17 cellular contexts compared by ENCODE assay signal in genomic region chr5:137836997-137837396, GRCh38. TPM values are rescaled to one million over a fixed set of nuclear protein-coding genes. Genes with fewer than 3 reads are reported as not detected.
A peak's percentile ranks its signal among the peaks of the same experiment; 100 is the strongest.
DNase-seq lines count a peak whose midpoint lies in the region; ATAC-seq and TF ChIP-seq lines count a peak whose summit lies in the region.
"Had no signal": no experiment of that assay in that cellular context is flagged by ENCODE, and none has a peak within 500 bp of the region (broad histone marks: within the 10 kb centered on the region; RNA-seq: fewer than 3 reads in every experiment).

No MANE protein-coding gene starts in this region.

- in situ Hi-C loops in GM23248 (cut with MboI) (no loop called here), gastrocnemius medialis (cut with MboI; ENCODE audit: low sequenced_read_pairs in 4 of 4) (loop anchor here in 2 of 4 donors (5.0 to 10.0 kb wide), 2 partner anchors 40 to 48 kb away; partner anchors contain the start of gene PKD2L2 (in 1 of the 2))

- TF ChIP-seq CTCF in gastrocnemius medialis (IDR thresholded peaks at IDR 0.05 in 4 of 5, conservative IDR thresholded peaks at IDR 0.05 in 1 of 5), result no peak
- TF ChIP-seq CTCF in GM10266 (IDR thresholded peaks at IDR 0.05; ENCODE audit: control insufficient read depth, insufficient read depth, low read depth, missing control alignments), result no peak

- no peaks in the 10 kb centered on the region for H4K20me1 ChIP-seq in GM23248 (ENCODE audit: insufficient read depth)

- peak in 1 of 2 donors; percentile 68 for TF ChIP-seq POLR2A in gastrocnemius medialis (IDR thresholded peaks at IDR 0.05)

- H3K27me3 ChIP-seq in GM23248 (replicated peaks; ENCODE audit: insufficient read depth), result peaks cover 18% of the 10 kb centered on the region; the same call in 1 of the 2 replicates
- no peaks in the 10 kb centered on the region for H3K27me3 ChIP-seq in gastrocnemius medialis
- H3K27me3 ChIP-seq: colonic mucosa, foreskin keratinocyte had no signal

- H3K79me2 ChIP-seq in GM23248 (ENCODE audit: insufficient read depth), result no peaks in the 10 kb centered on the region

- ATAC-seq in left ventricle myocardium superior (peak; percentile 88), gastrocnemius medialis (peak; percentile 79 to 82), GM18868 (IDR thresholded peaks at IDR 0.05; ENCODE audit: unreplicated experiment) (no peak), HG02623 (IDR thresholded peaks at IDR 0.05; ENCODE audit: unreplicated experiment) (no peak)
- ATAC-seq: foreskin keratinocyte, left colon had no signal

- no peaks in the 10 kb centered on the region for H3K9me2 ChIP-seq in GM23248 (ENCODE audit: insufficient read depth)

- peak; percentile 23 for DNase-seq in GM23248
- DNase-seq in caudate nucleus (lab: John Stamatoyannopoulos, UW), result peak in 4 of 61 donors; percentile 14 to 97 (median 25)
- no peak for DNase-seq in left ventricle myocardium superior
- peak; percentile 39 to 61 for DNase-seq in gastrocnemius medialis
- DNase-seq in GM10266 (ENCODE audit: extremely low spot score), result no peak
- DNase-seq in Kasumi-1 (lab: John Stamatoyannopoulos, UW), result no peak
- DNase-seq: activated B cell treated with CpG ODN at 0.5 μM for 24 hours; activated T-cell treated with anti-CD3 and anti-CD28 coated beads, Interleukin-2, amount 50 U/mL, for 48 hours; colonic mucosa; left colon; NCI-H1694; stimulated activated CD4-positive, alpha-beta T cell treated with anti-CD3 and anti-CD28 coated beads, Interleukin-4, amount 100 ng/mL, for 1 hour; stimulated activated naive CD4-positive, alpha-beta T cell had no signal

- H3K9me3 ChIP-seq in GM23248 (ENCODE audit: low read depth), result no peaks in the 10 kb centered on the region
- H3K9me3 ChIP-seq in gastrocnemius medialis, result no peaks in the 10 kb centered on the region
- H3K9me3 ChIP-seq: colonic mucosa had no signal

- no peak overlapping the region for H3K27ac ChIP-seq in GM23248
- peak overlapping the region; percentile 74 for H3K27ac ChIP-seq in caudate nucleus (ENCODE audit: low read depth, low read length)
- peak overlapping the region; percentile 92 to 94 (median 93) for H3K27ac ChIP-seq in gastrocnemius medialis
- H3K27ac ChIP-seq: colonic mucosa, foreskin keratinocyte had no signal

- no peak overlapping the region for H3K4me3 ChIP-seq in GM23248
- peak overlapping the region in 3 of 4 donors; percentile 3 to 17 (median 4) for H3K4me3 ChIP-seq in gastrocnemius medialis
- H3K4me3 ChIP-seq: colonic mucosa had no signal

- H3K36me3 ChIP-seq in GM23248 (ENCODE audit: low read depth), result no peaks in the 10 kb centered on the region
- no peaks in the 10 kb centered on the region for H3K36me3 ChIP-seq in gastrocnemius medialis
- H3K36me3 ChIP-seq: colonic mucosa had no signal

- intact Hi-C loops in left ventricle myocardium superior (cut with micrococcal nuclease), result loop anchor here (10.0 kb wide), 1 partner anchor 48 kb away; the partner anchor contains the start of gene PKD2L2
- intact Hi-C loops in gastrocnemius medialis (cut with DNase I; ENCODE audit: low total_unique reads), result loop anchor here (1.0 to 10.0 kb wide), 3 partner anchors 33 to 362 kb away; no protein-coding TSS in a partner anchor

- no peak overlapping the region for H2AFZ ChIP-seq in GM23248

- 0 out of 2 replicates have a peak, but pooled peaks cover 15% of the 10 kb centered on the region for H3F3A ChIP-seq in GM23248 (ENCODE audit: insufficient read depth)

- no peak overlapping the region for H3K4me2 ChIP-seq in GM23248 (ENCODE audit: unreplicated experiment)

- H3K9ac ChIP-seq in GM23248, result no peak overlapping the region

- H3K4me1 ChIP-seq in GM23248 (ENCODE audit: insufficient read depth) (peaks cover 26% of the 10 kb centered on the region), gastrocnemius medialis (peaks cover 66 to 72% of the 10 kb centered on the region in 2 donors)
- H3K4me1 ChIP-seq: colonic mucosa had no signal

RNA-seq across cellular contexts. Expression of gene MYOT, which starts 30.7 kb away (rescaled TPM):
- not detected in 2 replicates for total RNA-seq in GM23248 (2014; rRNA removed; shearing (Covaris generic))
- polyA plus RNA-seq in GM23248 (2016; fragmentation: Nextera tagmentation; extraction: Ambion mirVana), result 0.39 TPM in 1 of 2 replicates, not detected in the other
- total RNA-seq in left ventricle myocardium superior (8.7 TPM), gastrocnemius medialis (100 to 1,000 TPM in 3 of 4 donors, 10 to 100 TPM in 1; 99.0 to 801 (median 294) TPM)
- total RNA-seq: activated B cell treated with CpG ODN at 0.5 μM for 24 hours had no signal
- polyA plus RNA-seq: BJ had no signal

RNA-seq across cellular contexts. Expression of gene PKD2L2, which starts 52.3 kb away (rescaled TPM):
- total RNA-seq in GM23248 (2014; rRNA removed; shearing (Covaris generic)), result not detected in 2 replicates
- not detected in 2 replicates for polyA plus RNA-seq in GM23248 (2016; fragmentation: Nextera tagmentation; extraction: Ambion mirVana)
- total RNA-seq in left ventricle myocardium superior (0.55 TPM), gastrocnemius medialis (1 to 10 TPM in 1 of 4 donors, under 1 TPM in 2, not detected in 1; 0.70 to 4.8 (median 0.94) TPM)
- total RNA-seq: activated B cell treated with CpG ODN at 0.5 μM for 24 hours, colonic mucosa, foreskin keratinocyte, left colon had no signal
- polyA plus RNA-seq: BJ had no signal

Comparison
In these comparisons a context has a peak if more than half of its experiments do, and no peak if none do; other contexts are left out.
1. DNase-seq: peak in GM23248 (single experiment) and gastrocnemius medialis (2 of 2); none in left ventricle myocardium superior (single experiment), GM10266 (single experiment) and Kasumi-1 (0 of 2).
2. ATAC-seq: peak in left ventricle myocardium superior (single experiment) and gastrocnemius medialis (2 of 2); none in GM18868 (single experiment) and HG02623 (single experiment).
3. RNA of gene MYOT, which starts 30.7 kb away (total RNA-seq): 99.0 to 801 TPM in gastrocnemius medialis; 8.7 TPM in left ventricle myocardium superior (single experiment) and not detected in GM23248; every median in the first group is over 10 times any median in the second.